In the genomic region with DNA sequence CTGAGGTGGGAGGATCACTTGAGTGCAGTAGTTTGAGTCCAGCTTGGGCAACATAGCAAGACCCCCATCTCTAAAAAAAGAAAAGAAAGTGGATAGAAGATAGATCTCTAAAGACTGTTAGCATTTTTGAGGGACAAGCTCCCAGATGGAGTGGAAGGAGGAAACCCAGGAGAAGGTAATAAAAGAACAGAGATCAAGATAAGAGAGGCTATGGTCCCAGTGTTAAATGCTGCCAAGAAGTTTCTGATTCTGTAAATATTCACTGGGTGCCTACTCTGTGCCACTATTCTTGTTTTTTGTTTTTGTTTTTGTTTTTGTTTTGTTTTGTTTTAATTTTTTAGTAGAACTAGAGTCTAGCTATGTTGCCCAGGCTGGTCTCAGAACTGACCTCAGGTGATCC, we compare ENCODE assay signal across 6 cellular contexts.
"Had no signal": no experiment of that assay in that cellular context is flagged by ENCODE, and none has a peak within 500 bp of the region (broad histone marks: within the 10 kb centered on the region; RNA-seq: fewer than 3 reads in every experiment).

No MANE protein-coding gene starts in this region.

- H3K4me3 ChIP-seq: K562 had no signal

- H3K27me3 Mint-ChIP-seq: IgD-negative memory B cell had no signal

- H3K4me3 Mint-ChIP-seq: IgD-negative memory B cell had no signal

- H3K4me1 Mint-ChIP-seq: IgD-negative memory B cell had no signal

- FAIRE-seq: HepG2, HTR-8/SVneo, K562 had no signal

- DNase-seq: IMR-90 had no signal

- H3K27ac ChIP-seq: HL-60 had no signal

- H3K36me3 Mint-ChIP-seq: IgD-negative memory B cell had no signal

- H3K27ac Mint-ChIP-seq: IgD-negative memory B cell had no signal

- H3K9me3 Mint-ChIP-seq: IgD-negative memory B cell had no signal

- ATAC-seq: HepG2, K562 had no signal
